Comparison of ENCODE assay signal across 8 cellular contexts in the genomic region with DNA sequence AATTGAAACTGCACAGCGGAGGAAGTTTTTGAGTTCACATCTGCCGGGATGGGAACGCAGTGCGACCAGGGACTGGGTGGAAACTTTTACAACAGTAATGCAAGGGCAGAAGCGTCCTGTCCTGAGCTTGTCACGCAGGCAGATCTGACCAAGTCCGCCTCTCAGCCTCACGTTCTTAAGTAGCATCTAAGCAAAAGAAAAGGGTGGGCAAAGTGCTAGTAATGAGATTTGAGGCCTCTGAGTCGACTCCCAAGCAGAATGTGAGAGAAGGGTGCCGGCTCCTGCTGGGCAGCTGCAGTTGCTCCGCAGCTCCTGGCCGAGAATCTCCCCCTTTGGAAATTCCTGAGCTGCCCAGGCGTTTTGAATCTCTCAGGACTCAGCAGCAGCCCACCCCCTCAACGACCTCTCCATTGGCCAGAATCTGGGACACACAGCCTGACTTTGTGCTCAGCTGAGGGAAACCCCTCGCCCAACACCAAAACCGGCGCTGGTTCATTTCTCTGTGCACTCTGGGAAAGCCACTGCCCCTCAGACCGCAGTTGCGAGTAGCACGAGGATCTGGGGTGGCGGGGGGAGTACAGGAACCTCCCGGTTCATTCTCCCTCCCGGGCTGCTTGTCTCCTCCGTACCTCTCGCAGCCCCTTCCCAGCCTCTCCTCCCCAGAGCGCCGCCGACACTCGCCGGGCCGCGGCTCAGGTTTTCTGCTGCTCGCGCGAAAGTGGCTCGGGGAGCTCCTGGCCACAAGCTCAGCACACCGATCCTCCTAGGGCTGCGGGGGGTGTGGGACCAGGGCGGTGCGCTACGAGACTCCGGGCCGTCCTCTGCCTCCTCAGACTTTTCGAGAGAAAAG. TPM values are rescaled to one million over a fixed set of nuclear protein-coding genes. Genes with fewer than 3 reads are reported as not detected.
A peak's percentile ranks its signal among the peaks of the same experiment; 100 is the strongest.
DNase-seq lines count a peak whose midpoint lies in the region; ATAC-seq and TF ChIP-seq lines count a peak whose summit lies in the region.

No MANE protein-coding gene starts in this region.

- no peaks in the 10 kb centered on the region for H3K27me3 ChIP-seq in effector memory CD4-positive, alpha-beta T cell (replicated peaks; ENCODE audit: control insufficient read depth, insufficient read depth, low read length, poor library complexity, severe bottlenecking)

- H3K27me3 Mint-ChIP-seq in activated CD8-positive, alpha-beta T cell treated with anti-CD3 and anti-CD28 coated beads for 36 hours = no peaks in the 10 kb centered on the region
- no peaks in the 10 kb centered on the region for H3K27me3 Mint-ChIP-seq in stimulated activated naive B cell treated with anti-CD40 and anti-IgM and Interleukin-4, amounts not matched to agents 10 μg/mL and 1 μg/mL and 100 μg/mL, for 72 hours

- CTCF ChIA-PET in activated CD8-positive, alpha-beta T cell treated with anti-CD3 and anti-CD28 coated beads for 36 hours (lab: Charles Lee) = interaction anchor here (1.0 to 15.6 kb wide), 10 partner anchors 17 to 115 kb away, joined by 3 to 301 read pairs (median 4); no protein-coding TSS in a partner anchor

- peaks cover 5% of the 10 kb centered on the region for H3K9me3 Mint-ChIP-seq in activated CD8-positive, alpha-beta T cell treated with anti-CD3 and anti-CD28 coated beads for 36 hours
- peaks cover 4 to 6% of the 10 kb centered on the region in 2 donors for H3K9me3 Mint-ChIP-seq in stimulated activated naive B cell treated with anti-CD40 and anti-IgM and Interleukin-4, amounts not matched to agents 10 μg/mL and 1 μg/mL and 100 μg/mL, for 72 hours

- peak; percentile 67 for ATAC-seq in GM21529 (IDR thresholded peaks at IDR 0.05; ENCODE audit: unreplicated experiment)
- peak; percentile 40 for ATAC-seq in activated CD8-positive, alpha-beta T cell treated with anti-CD3 and anti-CD28 coated beads for 36 hours
- peak; percentile 52 for ATAC-seq in mucosa of descending colon
- ATAC-seq in stimulated activated naive B cell treated with anti-CD40 and anti-IgM and Interleukin-4, amounts not matched to agents 10 μg/mL and 1 μg/mL and 100 μg/mL, for 72 hours (replicated peaks) = peak; percentile 65

- POLR2A ChIA-PET in activated CD8-positive, alpha-beta T cell treated with anti-CD3 and anti-CD28 coated beads for 36 hours (lab: Charles Lee) = interaction anchor here (0.6 to 7.3 kb wide), 39 partner anchors 8 to 341 kb away, joined by 3 to 106 read pairs (median 4); partner anchors contain the start of gene EXTL2

- no peak for TF ChIP-seq CTCF in activated CD8-positive, alpha-beta T cell treated with anti-CD3 and anti-CD28 coated beads for 36 hours (IDR thresholded peaks at IDR 0.05)
- no peak for TF ChIP-seq CTCF in mucosa of descending colon (IDR thresholded peaks at IDR 0.05)

- peak overlapping the region; percentile 84 for H3K4me3 ChIP-seq in Jurkat, Clone E6-1 (ENCODE audit: low read length)
- H3K4me3 ChIP-seq in effector memory CD4-positive, alpha-beta T cell (ENCODE audit: insufficient read depth, low read depth, low read length, poor library complexity, severe bottlenecking) = peak overlapping the region; percentile 88
- H3K4me3 ChIP-seq in mucosa of descending colon = peak overlapping the region; percentile 11

- H3K27ac ChIP-seq in effector memory CD4-positive, alpha-beta T cell (ENCODE audit: insufficient read depth, low read length, poor library complexity, severe bottlenecking) = peak overlapping the region; percentile 91

- intact Hi-C loops in activated CD8-positive, alpha-beta T cell treated with anti-CD3 and anti-CD28 coated beads for 36 hours (cut with micrococcal nuclease) = loop anchor here (1.0 to 5.0 kb wide), 4 partner anchors 57 to 309 kb away; no protein-coding TSS in a partner anchor
- intact Hi-C loops in mucosa of descending colon (cut with DNase I, micrococcal nuclease) = loop anchor here in 1 of 2 donors (10.0 kb wide), 1 partner anchor 311 kb away; no protein-coding TSS in a partner anchor

- peaks cover 23% of the 10 kb centered on the region for H3K36me3 ChIP-seq in effector memory CD4-positive, alpha-beta T cell (ENCODE audit: control insufficient read depth, insufficient read depth, low read length)
- H3K36me3 ChIP-seq in mucosa of descending colon (ENCODE audit: low read depth) = no peaks in the 10 kb centered on the region

- peaks cover 31% of the 10 kb centered on the region for H3K4me1 Mint-ChIP-seq in activated CD8-positive, alpha-beta T cell treated with anti-CD3 and anti-CD28 coated beads for 36 hours (ENCODE audit: low read depth)
- peaks cover 39 to 58% of the 10 kb centered on the region in 2 donors for H3K4me1 Mint-ChIP-seq in stimulated activated naive B cell treated with anti-CD40 and anti-IgM and Interleukin-4, amounts not matched to agents 10 μg/mL and 1 μg/mL and 100 μg/mL, for 72 hours

- peak overlapping the region; percentile 98 for H3K27ac Mint-ChIP-seq in activated CD8-positive, alpha-beta T cell treated with anti-CD3 and anti-CD28 coated beads for 36 hours
- H3K27ac Mint-ChIP-seq in stimulated activated naive B cell treated with anti-CD40 and anti-IgM and Interleukin-4, amounts not matched to agents 10 μg/mL and 1 μg/mL and 100 μg/mL, for 72 hours = peak overlapping the region; percentile 94

- peaks cover 29% of the 10 kb centered on the region for H3K4me1 ChIP-seq in effector memory CD4-positive, alpha-beta T cell (ENCODE audit: control insufficient read depth, insufficient read depth, low read length, poor library complexity, severe bottlenecking)
- peaks cover 24% of the 10 kb centered on the region for H3K4me1 ChIP-seq in mucosa of descending colon (ENCODE audit: low read depth)

- peaks cover 44% of the 10 kb centered on the region for H3K36me3 Mint-ChIP-seq in activated CD8-positive, alpha-beta T cell treated with anti-CD3 and anti-CD28 coated beads for 36 hours (ENCODE audit: low read depth)
- peaks cover 24 to 26% of the 10 kb centered on the region in 2 donors for H3K36me3 Mint-ChIP-seq in stimulated activated naive B cell treated with anti-CD40 and anti-IgM and Interleukin-4, amounts not matched to agents 10 μg/mL and 1 μg/mL and 100 μg/mL, for 72 hours

- DNase-seq in EH (ENCODE audit: low read depth) (peak; percentile 61), mucosa of descending colon (peak; percentile 25 to 61 (median 40)), 8988T (no peak)
- no peak for DNase-seq in Jurkat, Clone E6-1 (ENCODE audit: low read depth, low spot score)
- peak; percentile 83 for DNase-seq in activated CD8-positive, alpha-beta T cell treated with anti-CD3 and anti-CD28 coated beads for 36 hours
- peak; percentile 55 to 66 (median 56) for DNase-seq in effector memory CD4-positive, alpha-beta T cell
- peak; percentile 82 for DNase-seq in stimulated activated naive B cell treated with anti-CD40 and anti-IgM and Interleukin-4, amounts not matched to agents 10 μg/mL and 1 μg/mL and 100 μg/mL, for 72 hours

- H3K4me3 Mint-ChIP-seq in activated CD8-positive, alpha-beta T cell treated with anti-CD3 and anti-CD28 coated beads for 36 hours = peak overlapping the region; percentile 86
- H3K4me3 Mint-ChIP-seq in stimulated activated naive B cell treated with anti-CD40 and anti-IgM and Interleukin-4, amounts not matched to agents 10 μg/mL and 1 μg/mL and 100 μg/mL, for 72 hours = peak overlapping the region; percentile 89 to 97

- no peaks in the 10 kb centered on the region for H3K9me3 ChIP-seq in effector memory CD4-positive, alpha-beta T cell (ENCODE audit: control insufficient read depth, low read length)
- H3K9me3 ChIP-seq in mucosa of descending colon = no peaks in the 10 kb centered on the region

RNA-seq across cellular contexts. Expression of gene S1PR1, which starts 0.9 kb away (rescaled TPM):
- 0.39 TPM for polyA plus RNA-seq in Jurkat, Clone E6-1 (2012; ENCODE audit: insufficient read depth, insufficient read length)
- 10 to 100 TPM; 63.9 to 66.4 TPM for total RNA-seq in activated CD8-positive, alpha-beta T cell treated with anti-CD3 and anti-CD28 coated beads for 36 hours
- 10 to 100 TPM in 2 of 3 donors, 1 to 10 TPM in 1; 4.8 to 14.9 (median 12.3) TPM for total RNA-seq in mucosa of descending colon

Comparison
In these comparisons a context has a peak if more than half of its experiments do, and no peak if none do; other contexts are left out.
1. DNase-seq: peak in EH (single experiment), activated CD8-positive, alpha-beta T cell treated with anti-CD3 and anti-CD28 coated beads for 36 hours (single experiment), effector memory CD4-positive, alpha-beta T cell (3 of 3), mucosa of descending colon (3 of 3) and stimulated activated naive B cell treated with anti-CD40 and anti-IgM and Interleukin-4, amounts not matched to agents 10 μg/mL and 1 μg/mL and 100 μg/mL, for 72 hours (single experiment); none in Jurkat, Clone E6-1 (single experiment) and 8988T (single experiment).
2. H3K4me3 ChIP-seq: peak in every context shown above with its lines; median percentile 88 in effector memory CD4-positive, alpha-beta T cell; 84 in Jurkat, Clone E6-1; 11 in mucosa of descending colon.
3. RNA of gene S1PR1, which starts 0.9 kb away (total RNA-seq): 63.9 to 66.4 TPM in activated CD8-positive, alpha-beta T cell treated with anti-CD3 and anti-CD28 coated beads for 36 hours; 4.8 to 14.9 TPM in mucosa of descending colon; every median in the first group is over 4 times any median in the second.
4. Peak in every context shown above with its lines, with median percentiles within 50 percentile points of each other: ATAC-seq.